Comparison of ENCODE assay signal across 1 cellular context in genomic region chr17:1590031-1590746, GRCh38.
TF ChIP-seq lines count a peak whose summit lies in the region.

No MANE protein-coding gene starts in this region.

TF ChIP-seq in GM12891, 5 proteins besides CTCF, POLR2A, EP300 and RAD21:
- TF ChIP-seq POLR2AphosphoS5 (IDR thresholded peaks at IDR 0.05; ENCODE audit: low read depth, low read length) (no peak), POU2F2 (IDR thresholded peaks at IDR 0.05; ENCODE audit: low read depth, low read length) (no peak), PAX5 (IDR thresholded peaks at IDR 0.05; ENCODE audit: insufficient read depth, low read length, severe bottlenecking) (no peak), SPI1 (IDR thresholded peaks at IDR 0.05; ENCODE audit: low read depth, low read length) (no peak), TAF1 (IDR thresholded peaks at IDR 0.05; ENCODE audit: low read depth, low read length) (no peak)
